20 cellular contexts compared by ENCODE assay signal in genomic region chr9:115231116-115231515, GRCh38.
"Had no signal": no experiment of that assay in that cellular context is flagged by ENCODE, and none has a peak within 500 bp of the region (broad histone marks: within the 10 kb centered on the region; RNA-seq: fewer than 3 reads in every experiment).

No MANE protein-coding gene starts in this region.

- H3K36me3 ChIP-seq: adrenal gland, Peyer's patch had no signal

- H3K36me3 Mint-ChIP-seq: activated naive CD8-positive, alpha-beta T cell treated with anti-CD3 and anti-CD28 coated beads, Interleukin-2, amount 10 ng/mL, durations not matched to agents 7 days and 5 days had no signal

- H3K9me3 Mint-ChIP-seq: activated naive CD8-positive, alpha-beta T cell treated with anti-CD3 and anti-CD28 coated beads, Interleukin-2, amount 10 ng/mL, durations not matched to agents 7 days and 5 days had no signal

- H3K4me1 Mint-ChIP-seq: activated naive CD8-positive, alpha-beta T cell treated with anti-CD3 and anti-CD28 coated beads, Interleukin-2, amount 10 ng/mL, durations not matched to agents 7 days and 5 days had no signal

- H3K27me3 ChIP-seq: adrenal gland, Peyer's patch had no signal

- ATAC-seq: activated CD4-positive, CD25-positive, alpha-beta regulatory T cell treated with anti-CD3 and anti-CD28 coated beads, Interleukin-2, amount 50 U/mL, for 24 hours; activated CD8-positive, alpha-beta T cell treated with anti-CD3 and anti-CD28 coated beads, Interleukin-2, amount 10 ng/mL, durations not matched to agents 7 days and 5 days; K562 had no signal

- H3K4me1 ChIP-seq: adrenal gland, Peyer's patch had no signal

- H3K4me3 ChIP-seq: adrenal gland, K562, Peyer's patch had no signal

- H3K4me3 Mint-ChIP-seq: activated CD8-positive, alpha-beta T cell treated with anti-CD3 and anti-CD28 coated beads, Interleukin-2, amount 10 ng/mL, durations not matched to agents 7 days and 5 days; activated naive CD8-positive, alpha-beta T cell treated with anti-CD3 and anti-CD28 coated beads, Interleukin-2, amount 10 ng/mL, durations not matched to agents 7 days and 5 days had no signal

- H3K27ac Mint-ChIP-seq: activated CD8-positive, alpha-beta T cell treated with anti-CD3 and anti-CD28 coated beads, Interleukin-2, amount 10 ng/mL, durations not matched to agents 7 days and 5 days; activated naive CD8-positive, alpha-beta T cell treated with anti-CD3 and anti-CD28 coated beads, Interleukin-2, amount 10 ng/mL, durations not matched to agents 7 days and 5 days had no signal

- H3K27ac ChIP-seq: adrenal gland, Peyer's patch had no signal

- DNase-seq: activated CD4-positive, alpha-beta T cell treated with anti-CD3 and anti-CD28 coated beads for 48 hours; activated CD4-positive, alpha-beta T cell treated with anti-CD3 and anti-CD28 coated beads, Interleukin-2, amount 50 U/mL, for 4 hours; activated CD8-positive, alpha-beta memory T cell treated with anti-CD3 and anti-CD28 coated beads, Interleukin-2, amount 50 U/mL, for 48 hours; activated CD8-positive, alpha-beta T cell treated with anti-CD3 and anti-CD28 coated beads, Interleukin-2, amount 10 ng/mL, durations not matched to agents 7 days and 5 days; activated naive CD4-positive, alpha-beta T cell treated with anti-CD3 and anti-CD28 coated beads, Interleukin-2, amount 50 U/mL, for 16 hours; activated naive CD8-positive, alpha-beta T cell treated with anti-CD3 and anti-CD28 coated beads, Interleukin-2, amount 10 ng/mL, durations not matched to agents 7 days and 5 days; activated T-cell treated with anti-CD3 and anti-CD28 coated beads, Interleukin-2, amount 50 U/mL, for 1 hour; adrenal gland; anterior cingulate cortex; Karpas-422; NCI-H1048; NCI-H146; NCI-H187 treated with DMSO at 0.1 percent for 48 hours; NCI-H2081 treated with DMSO at 0.1 percent for 48 hours; NCI-H510A treated with DMSO at 0.1 percent for 48 hours; Peyer's patch; SHP77; T-helper 1 cell had no signal

- H3K9me3 ChIP-seq: adrenal gland, Peyer's patch had no signal
